8 cellular contexts compared by ENCODE assay signal in the genomic region with DNA sequence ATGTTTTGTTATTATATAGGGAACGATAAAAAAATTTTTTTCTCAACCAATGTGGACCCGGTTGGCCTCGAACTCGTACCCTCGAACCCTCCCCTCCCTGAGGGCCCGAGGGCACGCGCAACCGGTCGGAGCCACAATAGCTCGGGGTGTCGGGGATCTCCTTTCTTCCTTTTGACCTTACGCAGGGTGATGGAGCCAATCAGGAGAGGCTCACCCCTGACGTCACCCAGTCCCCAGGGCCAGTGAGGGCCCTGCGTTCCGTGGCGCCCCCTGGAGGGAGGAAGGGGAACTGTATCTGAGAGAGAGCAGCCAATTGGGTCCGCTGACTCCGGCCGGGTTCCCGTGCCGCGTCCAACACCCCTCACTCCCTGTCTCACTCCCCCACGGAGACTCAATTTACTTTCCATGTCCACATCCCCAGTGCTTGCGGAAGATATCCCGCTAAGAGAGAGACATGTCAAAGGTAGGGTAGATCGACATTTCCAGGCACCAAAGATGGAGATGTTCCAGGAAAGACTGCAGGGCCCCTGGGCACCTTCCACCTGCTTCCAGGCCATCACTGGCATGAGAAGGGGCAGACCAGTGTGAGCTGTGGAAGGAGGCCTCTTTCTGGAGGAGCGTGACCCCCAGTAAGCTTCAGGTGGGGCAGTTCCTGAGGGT. TPM values are rescaled to one million over a fixed set of nuclear protein-coding genes. Genes with fewer than 3 reads are reported as not detected.
DNase-seq lines count a peak whose midpoint lies in the region; ATAC-seq, FAIRE-seq and TF ChIP-seq lines count a peak whose summit lies in the region.
"Not testable (repeated sequence)": the region's sequence is repeated elsewhere in the genome, so short reads cannot be mapped to it uniquely, and the experiment has no call there.
"Had no signal": no experiment of that assay in that cellular context is flagged by ENCODE, and none has a peak within 500 bp of the region (broad histone marks: within the 10 kb centered on the region; RNA-seq: fewer than 3 reads in every experiment).

A gene (plus strand): TSS at position 249 of the 660 bp plus-strand sequence. CDS start 206 bp downstream, at position 455.

- intact Hi-C loops in GM12878 (cut with micrococcal nuclease; ENCODE audit: unreplicated experiment); heart right ventricle (cut with DNase I): not testable (repeated sequence)

- RAD21 ChIA-PET in GM12878 (lab: Charles Lee; ENCODE audit: unreplicated experiment), result interaction anchor here (1.2 kb wide), 1 partner anchor 38 kb away, joined by 3 read pairs; a partner anchor contains a TSS

- in situ Hi-C loops in GM12878 (cut with MboI), result not testable (repeated sequence)

- not testable (repeated sequence) for H3K36me3 ChIP-seq in RWPE2 (ENCODE audit: low read depth); GM12878 (ENCODE audit: control insufficient read depth in 2 of 2, insufficient read depth in 2 of 2, low read length in 1 of 2); heart right ventricle; smooth muscle cell (ENCODE audit: low read depth)

- TF ChIP-seq POLR2A in GM12878 (IDR thresholded peaks at IDR 0.05; ENCODE audit: low read depth, low read length), result not testable (repeated sequence)

- H3K9ac ChIP-seq in GM12878 (ENCODE audit: control insufficient read depth, insufficient read depth, low read length); smooth muscle cell (ENCODE audit: low read depth): not testable (repeated sequence)

- not testable (repeated sequence) for H2AFZ ChIP-seq in GM12878 (ENCODE audit: control insufficient read depth, low read depth, low read length); smooth muscle cell (ENCODE audit: low read depth)

- TF ChIP-seq EP300 in GM12878 (IDR thresholded peaks at IDR 0.05; ENCODE audit: borderline replicate concordance in 1 of 2, control insufficient read depth in 1 of 2, low read depth in 2 of 2, low read length in 2 of 2), result not testable (repeated sequence)

- WGBS in GM12878 (ENCODE audit: insufficient coverage, insufficient replicate concordance, low lambda C conversion rate, missing lambda C conversion rate), result 33% methylated on average over 17 of the region's 28 CpGs
- WGBS in heart right ventricle, 2 donors, result 19 to 24% methylated on average over 28 of the region's 28 CpGs
- 49% methylated on average over 28 of the region's 28 CpGs for WGBS in smooth muscle cell (ENCODE audit: low lambda C conversion rate)

- CTCF ChIA-PET in GM12878 (lab: Yijun Ruan, JAX), result interaction anchor here (1.4 kb wide), 1 partner anchor 38 kb away, joined by 5 read pairs; a partner anchor contains a TSS

- not testable (repeated sequence) for H3K9me3 ChIP-seq in RWPE2 (ENCODE audit: severe bottlenecking); GM12878 (replicated peaks; ENCODE audit: control insufficient read depth, insufficient read depth, low read length); heart right ventricle; smooth muscle cell (replicated peaks; ENCODE audit: low read depth)

- POLR2A ChIA-PET in GM12878 (lab: Charles Lee), result not testable (repeated sequence)

- H3K27ac ChIP-seq in RWPE2 (ENCODE audit: poor library complexity, severe bottlenecking); GM12878 (ENCODE audit: control insufficient read depth, insufficient read depth); heart right ventricle; smooth muscle cell (ENCODE audit: low read depth): not testable (repeated sequence)

- peak; percentile 33 for TF ChIP-seq CTCF in GM10266 (IDR thresholded peaks at IDR 0.05; ENCODE audit: control insufficient read depth, insufficient read depth, low read depth, missing control alignments)
- TF ChIP-seq CTCF in RWPE2 (IDR thresholded peaks at IDR 0.05; ENCODE audit: poor library complexity, severe bottlenecking), result peak; percentile 52
- peak in 2 of 3 experiments; percentile 12 to 43; a peak in 2 of 6 replicates for TF ChIP-seq CTCF in GM12878 (IDR thresholded peaks at IDR 0.05 in 2 of 3, conservative IDR thresholded peaks at IDR 0.05 in 1 of 3; ENCODE audit: control insufficient read depth in 2 of 3, extremely low read depth in 1 of 3, insufficient read depth in 1 of 3, low read depth in 3 of 3, low read length in 3 of 3)
- peak in 5 of 9 donors; percentile 11 to 46 (median 31) for TF ChIP-seq CTCF in heart right ventricle (IDR thresholded peaks at IDR 0.05)
- TF ChIP-seq CTCF in smooth muscle cell (IDR thresholded peaks at IDR 0.05; ENCODE audit: borderline replicate concordance, insufficient read depth, poor library complexity, severe bottlenecking), result peak; percentile 52

- not testable (repeated sequence) for H3K79me2 ChIP-seq in GM12878 (ENCODE audit: control insufficient read depth, insufficient read depth, low read length); smooth muscle cell (ENCODE audit: low read depth)

- not testable (repeated sequence) for H3K4me3 ChIP-seq in RWPE2 (ENCODE audit: severe bottlenecking); GM12878; heart right ventricle; smooth muscle cell

- H3K4me1 ChIP-seq in RWPE2 (ENCODE audit: insufficient read depth, poor library complexity, severe bottlenecking); GM12878 (ENCODE audit: control insufficient read depth, insufficient read depth, low read length); heart right ventricle; smooth muscle cell (ENCODE audit: low read depth): not testable (repeated sequence)

- DNase-seq in GM10266 (ENCODE audit: extremely low spot score) (peak; percentile 85), NAMALWA (ENCODE audit: low spot score) (peak; percentile 51), GM12878 (ENCODE audit: low read depth, low spot score) (peak; percentile 25)
- not testable (repeated sequence) for DNase-seq in RWPE2 (ENCODE audit: low spot score); heart right ventricle; smooth muscle cell (lab: John Stamatoyannopoulos, UW; ENCODE audit: unreplicated experiment)
- DNase-seq in activated CD8-positive, alpha-beta memory T cell treated with anti-CD3 and anti-CD28 coated beads for 24 hours, result peak; percentile 91

- H3F3A ChIP-seq in smooth muscle cell (ENCODE audit: low read depth), result not testable (repeated sequence)

- not testable (repeated sequence) for FAIRE-seq in GM12878 (lab: Jason Lieb, UNC)

- ATAC-seq in RWPE2 (ENCODE audit: low read depth); heart right ventricle: not testable (repeated sequence)
- peak; percentile 77 for ATAC-seq in GM12878

- H3K4me2 ChIP-seq in GM12878 (ENCODE audit: control insufficient read depth, insufficient read depth); smooth muscle cell: not testable (repeated sequence)

- TF ChIP-seq RAD21 in GM12878 (IDR thresholded peaks at IDR 0.05; ENCODE audit: insufficient read depth, low read depth, low read length), result not testable (repeated sequence)

- SMC1A ChIA-PET in GM12878 (lab: Charles Lee; ENCODE audit: uncharacterized antibody, unreplicated experiment), result not testable (repeated sequence)

- not testable (repeated sequence) for H3K27me3 ChIP-seq in RWPE2 (ENCODE audit: insufficient read depth, poor library complexity, severe bottlenecking); GM12878 (replicated peaks in 1 of 2; ENCODE audit: control insufficient read depth in 2 of 2, insufficient read depth in 2 of 2, low read length in 1 of 2); smooth muscle cell (ENCODE audit: low read depth)
- H3K27me3 ChIP-seq in heart right ventricle, result peaks cover 0 to 11% (median 8%) of the 10 kb centered on the region in 7 donors

- not testable (repeated sequence) for BruUV-seq in GM12878 (replicated peaks; lab: Mats Ljungman, UMichigan)

- not testable (repeated sequence) for H4K20me1 ChIP-seq in GM12878 (ENCODE audit: control insufficient read depth, insufficient read depth); smooth muscle cell (ENCODE audit: low read depth)

TF ChIP-seq in GM12878, 131 proteins besides CTCF, POLR2A, EP300 and RAD21:
- TF ChIP-seq ATF7 (IDR thresholded peaks at IDR 0.05; ENCODE audit: low read depth), result peak; percentile 27; the same call in 1 of the 2 replicates
- TF ChIP-seq CREB1 (IDR thresholded peaks at IDR 0.05; ENCODE audit: low read depth), result peak; percentile 44; the same call in 1 of the 2 replicates
- peak; percentile 77 for TF ChIP-seq SREBF2 (IDR thresholded peaks at IDR 0.05; ENCODE audit: low read length)
- 0 out of 2 replicates have a peak, but pooled peaks have one; percentile 18 for TF ChIP-seq CREM (IDR thresholded peaks at IDR 0.05; ENCODE audit: low read depth)
TF ChIP-seq in GM12878: peak in this region for 4; not testable (repeated sequence) for 127.

RNA-seq across cellular contexts. Expression of the gene that starts here (rescaled TPM):
- not detected in 2 replicates for total RNA-seq in GM12878 (2013; cell fraction: nucleolus; rRNA removed)
- total RNA-seq in GM12878 (2014; rRNA removed) (0.22 TPM in 1 of 2 replicates, not detected in the other), GM12878 (2014; rRNA removed; fragmentation: Illumina TruSeq; extraction: Trizol) (not detected in 2 replicates), GM12878 (2021) (not detected in 2 replicates), heart right ventricle (not detected), smooth muscle cell (2.3 TPM in 1 of 2 replicates, not detected in the other)
- not detected for polyA plus RNA-seq in GM12878 (2011; ENCODE audit: low read depth)
- polyA plus RNA-seq in GM12878 (2011; rRNA removed) (not detected in 2 replicates), GM12878 (2014; fragmentation: Illumina TruSeq; extraction: Trizol) (not detected in 2 replicates), GM12878 (2014; fragmentation: Nextera tagmentation; extraction: Ambion mirVana) (not detected), GM12878 (2014; rRNA removed) (0.11 and 0.20 TPM in 2 replicates), GM12878 (2016; fragmentation: Nextera tagmentation; extraction: Ambion mirVana) (under 1 TPM in 1 of 2 experiments, not detected in 1; 0.37 TPM), heart right ventricle (not detected), smooth muscle cell (1.3 TPM in 1 of 2 replicates, not detected in the other)
- polyA plus RNA-seq in GM12878 (2011; cell fraction: cytosol; rRNA removed), result not detected in 2 replicates
- polyA plus RNA-seq in GM12878 (2011; cell fraction: nucleus; rRNA removed), result not detected in 2 replicates
- 0.34 TPM in 1 of 2 replicates, not detected in the other for polyA plus RNA-seq in GM12878 (2012)
- not detected in 2 replicates for polyA minus RNA-seq in GM12878 (2011; rRNA and poly(A)+ RNA removed)
- polyA minus RNA-seq in GM12878 (2011; cell fraction: cytosol; rRNA and poly(A)+ RNA removed), result not detected in 2 replicates
- not detected in 2 replicates for polyA minus RNA-seq in GM12878 (2011; cell fraction: nucleus; rRNA and poly(A)+ RNA removed)
- total RNA-seq: dermis microvascular lymphatic vessel endothelial cell had no signal

Comparison
In these comparisons a context has a peak if more than half of its experiments do, and no peak if none do; other contexts are left out.
1. Peak in DNase-seq and ATAC-seq in GM12878; RNA of the gene not detected or under 1 TPM.